ENCODE assay signal across 8 cellular contexts in genomic region chr3:49028673-49029562, GRCh38. TPM values are rescaled to one million over a fixed set of nuclear protein-coding genes. Genes with fewer than 3 reads are reported as not detected.
DNase-seq lines count a peak whose midpoint lies in the region; ATAC-seq and TF ChIP-seq lines count a peak whose summit lies in the region.

IMPDH2 (minus strand) TSS chr3:49029398; CDS start chr3:49029350, 48 bp downstream.

- peaks cover 57% of the 10 kb centered on the region for H3K4me1 ChIP-seq in Karpas-422 (ENCODE audit: low read length)
- H3K4me1 ChIP-seq in fibroblast of lung (ENCODE audit: control insufficient read depth, extremely low read depth, insufficient read depth, low read length), result peaks cover 7% of the 10 kb centered on the region

- peak; percentile 69 for DNase-seq in DMS79 treated with DMSO at 0.1 percent for 48 hours (lab: John Stamatoyannopoulos, UW)
- DNase-seq in Karpas-422, result peak; percentile 98
- DNase-seq in RPMI7951 (ENCODE audit: low read depth), result peak; percentile 90
- peak; percentile 92 for DNase-seq in activated T-helper 1 cell treated with anti-CD3 and anti-CD28 coated beads, Interleukin-12 subunit alpha, Interleukin-12 subunit beta, Interleukin-2, Interleukin-4 antibody, amounts not matched to agents 30 ng/mL and 10 ng/mL and 1 ng/mL, durations not matched to agents 14 hours and 24 hours and 36 hours (ENCODE audit: low spot score)
- peak; percentile 88 to 92 for DNase-seq in fibroblast of lung (ENCODE audit: low read depth in 2 of 2)
- peak; percentile 88 to 95 (median 92) for DNase-seq in naive thymus-derived CD8-positive, alpha-beta T cell
- DNase-seq in stimulated activated naive B cell treated with anti-CD40 and anti-IgM and Interleukin-4, amounts not matched to agents 10 μg/mL and 1 μg/mL and 100 μg/mL, for 72 hours, result peak; percentile 92

- no peak within 1 kb of the TSS for H2AFZ ChIP-seq in Karpas-422 (ENCODE audit: low read length)
- no peak within 1 kb of the TSS for H2AFZ ChIP-seq in fibroblast of lung (ENCODE audit: low read length)

- peaks cover 47% of the 10 kb centered on the region for H3K36me3 ChIP-seq in Karpas-422 (ENCODE audit: insufficient read depth, low read length)
- peaks cover 34% of the 10 kb centered on the region for H3K36me3 ChIP-seq in fibroblast of lung (ENCODE audit: control insufficient read depth, insufficient read depth, low read length)

- H3K9me3 ChIP-seq in Karpas-422 (ENCODE audit: low read length) (no peaks in the 10 kb centered on the region), fibroblast of lung (ENCODE audit: control insufficient read depth, insufficient read depth, low read depth, low read length) (no peaks in the 10 kb centered on the region)

- no peaks in the 10 kb centered on the region for H3K9me3 Mint-ChIP-seq in activated T-helper 1 cell treated with anti-CD3 and anti-CD28 coated beads, Interleukin-12 subunit alpha, Interleukin-12 subunit beta, Interleukin-2, Interleukin-4 antibody, amounts not matched to agents 30 ng/mL and 10 ng/mL and 1 ng/mL, durations not matched to agents 14 hours and 24 hours and 36 hours
- no peaks in the 10 kb centered on the region for H3K9me3 Mint-ChIP-seq in naive thymus-derived CD8-positive, alpha-beta T cell
- H3K9me3 Mint-ChIP-seq in stimulated activated naive B cell treated with anti-CD40 and anti-IgM and Interleukin-4, amounts not matched to agents 10 μg/mL and 1 μg/mL and 100 μg/mL, for 72 hours, result no peaks in the 10 kb centered on the region

- H3K9me2 ChIP-seq in Karpas-422 (replicated peaks; ENCODE audit: insufficient read depth, low read length), result no peaks in the 10 kb centered on the region

- H3K4me1 Mint-ChIP-seq in activated T-helper 1 cell treated with anti-CD3 and anti-CD28 coated beads, Interleukin-12 subunit alpha, Interleukin-12 subunit beta, Interleukin-2, Interleukin-4 antibody, amounts not matched to agents 30 ng/mL and 10 ng/mL and 1 ng/mL, durations not matched to agents 14 hours and 24 hours and 36 hours (ENCODE audit: low read depth), result peaks cover 50% of the 10 kb centered on the region
- H3K4me1 Mint-ChIP-seq in naive thymus-derived CD8-positive, alpha-beta T cell, result peaks cover 19 to 45% (median 38%) of the 10 kb centered on the region in 4 donors
- H3K4me1 Mint-ChIP-seq in stimulated activated naive B cell treated with anti-CD40 and anti-IgM and Interleukin-4, amounts not matched to agents 10 μg/mL and 1 μg/mL and 100 μg/mL, for 72 hours, result peaks cover 49 to 63% of the 10 kb centered on the region in 2 donors

- H3K4me3 ChIP-seq in Karpas-422 (ENCODE audit: low read length), result peak within 1 kb of the TSS; percentile 76
- H3K4me3 ChIP-seq in fibroblast of lung (replicated peaks in 1 of 4; ENCODE audit: control extremely low read depth in 1 of 4, insufficient read depth in 1 of 4, low read depth in 3 of 4, low read length in 4 of 4), result peak within 1 kb of the TSS; percentile 56 to 88 (median 71)

- peak within 1 kb of the TSS; percentile 90 for H3K27ac Mint-ChIP-seq in activated T-helper 1 cell treated with anti-CD3 and anti-CD28 coated beads, Interleukin-12 subunit alpha, Interleukin-12 subunit beta, Interleukin-2, Interleukin-4 antibody, amounts not matched to agents 30 ng/mL and 10 ng/mL and 1 ng/mL, durations not matched to agents 14 hours and 24 hours and 36 hours
- H3K27ac Mint-ChIP-seq in naive thymus-derived CD8-positive, alpha-beta T cell, result peak within 1 kb of the TSS; percentile 93 to 100 (median 99)
- H3K27ac Mint-ChIP-seq in stimulated activated naive B cell treated with anti-CD40 and anti-IgM and Interleukin-4, amounts not matched to agents 10 μg/mL and 1 μg/mL and 100 μg/mL, for 72 hours, result peak within 1 kb of the TSS; percentile 100

- H4K20me1 ChIP-seq in Karpas-422 (ENCODE audit: insufficient read depth, low read depth, low read length), result peaks cover 11% of the 10 kb centered on the region; the same call in 1 of the 2 replicates
- no peaks in the 10 kb centered on the region for H4K20me1 ChIP-seq in fibroblast of lung (ENCODE audit: control insufficient read depth, extremely low read depth, insufficient read depth, low read length)

- H3K27me3 ChIP-seq in Karpas-422 (ENCODE audit: low read length) (no peaks in the 10 kb centered on the region), fibroblast of lung (ENCODE audit: control insufficient read depth, insufficient read depth, low read length) (no peaks in the 10 kb centered on the region)

- H3K9ac ChIP-seq in Karpas-422 (ENCODE audit: low read length), result peak within 1 kb of the TSS; percentile 99
- H3K9ac ChIP-seq in fibroblast of lung (ENCODE audit: insufficient read depth, low read length), result peak within 1 kb of the TSS; percentile 81

- peak; percentile 90 for ATAC-seq in GM21786 (IDR thresholded peaks at IDR 0.05; ENCODE audit: unreplicated experiment)
- ATAC-seq in naive thymus-derived CD8-positive, alpha-beta T cell, result peak; percentile 92 to 93
- peak; percentile 84 to 88 for ATAC-seq in stimulated activated naive B cell treated with anti-CD40 and anti-IgM and Interleukin-4, amounts not matched to agents 10 μg/mL and 1 μg/mL and 100 μg/mL, for 72 hours (replicated peaks)

- POLR2A ChIA-PET in naive thymus-derived CD8-positive, alpha-beta T cell (lab: Charles Lee), result interaction anchor here (0.6 to 10.8 kb wide), 14 partner anchors 9 to 1036 kb away, joined by 3 to 194 read pairs (median 4); partner anchors contain the start of genes ARIH2, DALRD3, IP6K2 and KLHDC8B

- intact Hi-C loops in activated T-helper 1 cell treated with anti-CD3 and anti-CD28 coated beads, Interleukin-12 subunit alpha, Interleukin-12 subunit beta, Interleukin-2, Interleukin-4 antibody, amounts not matched to agents 30 ng/mL and 10 ng/mL and 1 ng/mL, durations not matched to agents 14 hours and 24 hours and 36 hours (cut with micrococcal nuclease), result loop anchor here (1.0 to 10.0 kb wide), 8 partner anchors 8 to 643 kb away; partner anchors contain the start of genes APEH, ATRIP, CCDC51 and IP6K2

- peak within 1 kb of the TSS; percentile 93 for H3K4me3 Mint-ChIP-seq in activated T-helper 1 cell treated with anti-CD3 and anti-CD28 coated beads, Interleukin-12 subunit alpha, Interleukin-12 subunit beta, Interleukin-2, Interleukin-4 antibody, amounts not matched to agents 30 ng/mL and 10 ng/mL and 1 ng/mL, durations not matched to agents 14 hours and 24 hours and 36 hours
- H3K4me3 Mint-ChIP-seq in naive thymus-derived CD8-positive, alpha-beta T cell, result peak within 1 kb of the TSS; percentile 87 to 96 (median 96)
- H3K4me3 Mint-ChIP-seq in stimulated activated naive B cell treated with anti-CD40 and anti-IgM and Interleukin-4, amounts not matched to agents 10 μg/mL and 1 μg/mL and 100 μg/mL, for 72 hours, result peak within 1 kb of the TSS; percentile 94 to 98

- no peaks in the 10 kb centered on the region for H3K27me3 Mint-ChIP-seq in activated T-helper 1 cell treated with anti-CD3 and anti-CD28 coated beads, Interleukin-12 subunit alpha, Interleukin-12 subunit beta, Interleukin-2, Interleukin-4 antibody, amounts not matched to agents 30 ng/mL and 10 ng/mL and 1 ng/mL, durations not matched to agents 14 hours and 24 hours and 36 hours (ENCODE audit: insufficient read depth)
- no peaks in the 10 kb centered on the region for H3K27me3 Mint-ChIP-seq in naive thymus-derived CD8-positive, alpha-beta T cell
- H3K27me3 Mint-ChIP-seq in stimulated activated naive B cell treated with anti-CD40 and anti-IgM and Interleukin-4, amounts not matched to agents 10 μg/mL and 1 μg/mL and 100 μg/mL, for 72 hours, result no peaks in the 10 kb centered on the region

- peak within 1 kb of the TSS; percentile 77 for H3K27ac ChIP-seq in Karpas-422 (ENCODE audit: low read length)
- peak within 1 kb of the TSS; percentile 86 for H3K27ac ChIP-seq in fibroblast of lung (ENCODE audit: insufficient read depth, low read length)

- H3K4me2 ChIP-seq in Karpas-422 (ENCODE audit: low read depth, low read length, poor library complexity, severe bottlenecking) (peak within 1 kb of the TSS; percentile 91), fibroblast of lung (ENCODE audit: extremely low read depth, insufficient read depth, low read length) (peak within 1 kb of the TSS; percentile 71)

- H3K79me2 ChIP-seq in Karpas-422 (ENCODE audit: low read length) (peaks cover 45% of the 10 kb centered on the region), fibroblast of lung (ENCODE audit: control insufficient read depth, insufficient read depth, low read length) (peaks cover 36% of the 10 kb centered on the region)

- peaks cover 70% of the 10 kb centered on the region for H3K36me3 Mint-ChIP-seq in activated T-helper 1 cell treated with anti-CD3 and anti-CD28 coated beads, Interleukin-12 subunit alpha, Interleukin-12 subunit beta, Interleukin-2, Interleukin-4 antibody, amounts not matched to agents 30 ng/mL and 10 ng/mL and 1 ng/mL, durations not matched to agents 14 hours and 24 hours and 36 hours (ENCODE audit: low read depth)
- peaks cover 0 to 65% (median 9%) of the 10 kb centered on the region in 3 donors for H3K36me3 Mint-ChIP-seq in naive thymus-derived CD8-positive, alpha-beta T cell
- H3K36me3 Mint-ChIP-seq in stimulated activated naive B cell treated with anti-CD40 and anti-IgM and Interleukin-4, amounts not matched to agents 10 μg/mL and 1 μg/mL and 100 μg/mL, for 72 hours, result peaks cover 69 to 78% of the 10 kb centered on the region in 2 donors

- no peak for TF ChIP-seq CTCF in fibroblast of lung (conservative IDR thresholded peaks at IDR 0.05 in 1 of 2, IDR thresholded peaks at IDR 0.05 in 1 of 2; ENCODE audit: low read depth in 1 of 2, low read length in 2 of 2)

RNA-seq across cellular contexts. Expression of gene IMPDH2, which starts in this region (rescaled TPM):
- total RNA-seq in Karpas-422 (2014; rRNA removed; shearing (Covaris generic); ENCODE audit: low replicate concordance), result 522 and 655 TPM in 2 replicates
- total RNA-seq in RPMI7951 (2014; rRNA removed; shearing (Covaris generic)), result 305 and 426 TPM in 2 replicates
- total RNA-seq in activated T-helper 1 cell treated with anti-CD3 and anti-CD28 coated beads, Interleukin-12 subunit alpha, Interleukin-12 subunit beta, Interleukin-2, Interleukin-4 antibody, amounts not matched to agents 30 ng/mL and 10 ng/mL and 1 ng/mL, durations not matched to agents 14 hours and 24 hours and 36 hours, result 423 and 434 TPM in 2 replicates
- 448 and 560 TPM in 2 replicates for total RNA-seq in fibroblast of lung
- polyA plus RNA-seq in fibroblast of lung, result 187 and 203 TPM in 2 replicates
- 209 and 210 TPM in 2 replicates for polyA plus RNA-seq in fibroblast of lung (2012)
- 274 and 472 TPM in 2 replicates for polyA minus RNA-seq in fibroblast of lung (ENCODE audit: low replicate concordance)
- 100 to 1,000 TPM; 121 to 129 TPM for total RNA-seq in naive thymus-derived CD8-positive, alpha-beta T cell
- polyA plus RNA-seq in naive thymus-derived CD8-positive, alpha-beta T cell, result 100 to 1,000 TPM in 2 of 3 donors, 10 to 100 TPM in 1; 97.3 to 121 (median 118) TPM

Comparison
In these comparisons a context has a peak if more than half of its experiments do, and no peak if none do; other contexts are left out.
1. Peak in every context shown above with its lines: DNase-seq, ATAC-seq, H3K4me3 ChIP-seq and H3K27ac ChIP-seq.